Comparison of ENCODE assay signal across 8 cellular contexts in genomic region chr3:16496008-16496407, GRCh38. TPM values are rescaled to one million over a fixed set of nuclear protein-coding genes. Genes with fewer than 3 reads are reported as not detected.
DNase-seq lines count a peak whose midpoint lies in the region; ATAC-seq and TF ChIP-seq lines count a peak whose summit lies in the region.

No MANE protein-coding gene starts in this region.

- H3K27me3 Mint-ChIP-seq in activated naive CD8-positive, alpha-beta T cell treated with anti-CD3 and anti-CD28 coated beads, Interleukin-2, amount 50 U/mL, for 24 hours = no peaks in the 10 kb centered on the region

- peak overlapping the region; percentile 1 for H3K4me3 Mint-ChIP-seq in activated naive CD8-positive, alpha-beta T cell treated with anti-CD3 and anti-CD28 coated beads, Interleukin-2, amount 50 U/mL, for 24 hours

- intact Hi-C loops in mucosa of descending colon (cut with DNase I, micrococcal nuclease) = no loop called here
- intact Hi-C loops in upper lobe of right lung (cut with DNase I) = no loop called here

- H3K4me1 ChIP-seq in mucosa of descending colon (ENCODE audit: low read depth) = no peaks in the 10 kb centered on the region
- H3K4me1 ChIP-seq in upper lobe of right lung = peaks cover 25% of the 10 kb centered on the region

- peaks cover 65% of the 10 kb centered on the region for H3K4me1 Mint-ChIP-seq in activated naive CD8-positive, alpha-beta T cell treated with anti-CD3 and anti-CD28 coated beads, Interleukin-2, amount 50 U/mL, for 24 hours

- H3K36me3 Mint-ChIP-seq in activated naive CD8-positive, alpha-beta T cell treated with anti-CD3 and anti-CD28 coated beads, Interleukin-2, amount 50 U/mL, for 24 hours (ENCODE audit: low read depth) = peaks cover 62% of the 10 kb centered on the region

- no peak overlapping the region for H3K4me3 ChIP-seq in mucosa of descending colon
- H3K4me3 ChIP-seq in upper lobe of right lung = no peak overlapping the region

- no peaks in the 10 kb centered on the region for H3K9me3 Mint-ChIP-seq in activated naive CD8-positive, alpha-beta T cell treated with anti-CD3 and anti-CD28 coated beads, Interleukin-2, amount 50 U/mL, for 24 hours

- no peak overlapping the region for H3K27ac ChIP-seq in upper lobe of right lung

- no peak for TF ChIP-seq CTCF in mucosa of descending colon (IDR thresholded peaks at IDR 0.05)
- TF ChIP-seq CTCF in upper lobe of right lung (IDR thresholded peaks at IDR 0.05) = no peak

- peak; percentile 38 for ATAC-seq in GM18502 (IDR thresholded peaks at IDR 0.05; ENCODE audit: poor library complexity, unreplicated experiment)
- ATAC-seq in GM21360 (IDR thresholded peaks at IDR 0.05; ENCODE audit: unreplicated experiment) = peak; percentile 16
- peak; percentile 14 for ATAC-seq in HG03103 (IDR thresholded peaks at IDR 0.05; ENCODE audit: low read depth, unreplicated experiment)
- ATAC-seq in activated naive CD8-positive, alpha-beta T cell treated with anti-CD3 and anti-CD28 coated beads, Interleukin-2, amount 50 U/mL, for 24 hours = no peak
- ATAC-seq in mucosa of descending colon = no peak
- ATAC-seq in upper lobe of right lung = no peak

- no peak for DNase-seq in activated naive CD8-positive, alpha-beta T cell treated with anti-CD3 and anti-CD28 coated beads, Interleukin-2, amount 50 U/mL, for 24 hours
- DNase-seq in NCI-H1694 treated with DMSO at 0.1 percent for 48 hours (lab: John Stamatoyannopoulos, UW) (no peak), NOMO-1 treated with dmso at 0.1 percent for 144 hours (lab: John Stamatoyannopoulos, UW; ENCODE audit: unreplicated experiment) (no peak), mucosa of descending colon (no peak), upper lobe of right lung (no peak)

- H3K27ac Mint-ChIP-seq in activated naive CD8-positive, alpha-beta T cell treated with anti-CD3 and anti-CD28 coated beads, Interleukin-2, amount 50 U/mL, for 24 hours = peak overlapping the region; percentile 38

- no peaks in the 10 kb centered on the region for H3K9me3 ChIP-seq in mucosa of descending colon
- H3K9me3 ChIP-seq in upper lobe of right lung = no peaks in the 10 kb centered on the region

- H3K27me3 ChIP-seq in upper lobe of right lung = no peaks in the 10 kb centered on the region

- H3K36me3 ChIP-seq in mucosa of descending colon (ENCODE audit: low read depth) = no peaks in the 10 kb centered on the region
- peaks cover 27% of the 10 kb centered on the region for H3K36me3 ChIP-seq in upper lobe of right lung

RNA-seq across cellular contexts. Expression of gene RFTN1, which starts 17.5 kb away (rescaled TPM):
- 10 to 100 TPM in 1 of 3 donors, 1 to 10 TPM in 2; 6.9 to 12.6 (median 9.7) TPM for total RNA-seq in mucosa of descending colon
- total RNA-seq in upper lobe of right lung = 69.4 TPM

Comparison
In these comparisons a context has a peak if more than half of its experiments do, and no peak if none do; other contexts are left out.
1. ATAC-seq: peak in GM18502 (single experiment), GM21360 (single experiment) and HG03103 (single experiment); none in activated naive CD8-positive, alpha-beta T cell treated with anti-CD3 and anti-CD28 coated beads, Interleukin-2, amount 50 U/mL, for 24 hours (single experiment), mucosa of descending colon (single experiment) and upper lobe of right lung (single experiment).